In the genomic region with DNA sequence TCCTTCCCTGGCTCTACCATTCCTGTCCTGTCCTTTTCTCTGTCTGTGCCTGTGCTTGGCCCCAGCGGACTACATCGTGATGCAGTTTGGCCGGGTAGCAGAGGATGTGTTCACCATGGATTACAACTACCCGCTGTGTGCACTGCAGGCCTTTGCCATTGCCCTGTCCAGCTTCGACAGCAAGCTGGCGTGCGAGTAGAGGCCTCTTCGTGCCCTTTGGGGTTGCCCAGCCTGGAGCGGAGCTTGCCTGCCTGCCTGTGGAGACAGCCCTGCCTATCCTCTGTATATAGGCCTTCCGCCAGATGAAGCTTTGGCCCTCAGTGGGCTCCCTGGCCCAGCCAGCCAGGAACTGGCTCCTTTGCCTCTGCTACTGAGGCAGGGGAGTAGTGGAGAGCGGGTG, we compare ENCODE assay signal across 19 cellular contexts. TPM values are rescaled to one million over a fixed set of nuclear protein-coding genes. Genes with fewer than 3 reads are reported as not detected.
"Had no signal": no experiment of that assay in that cellular context is flagged by ENCODE, and none has a peak within 500 bp of the region (broad histone marks: within the 10 kb centered on the region; RNA-seq: fewer than 3 reads in every experiment).

No MANE protein-coding gene starts in this region.

- H3K9me3 ChIP-seq: tibial artery had no signal

- H3K27ac Mint-ChIP-seq: activated CD4-positive, alpha-beta T cell treated with anti-CD3 and anti-CD28 coated beads, Interleukin-2, amount 10 ng/mL, durations not matched to agents 24 days and 14 days; activated CD8-positive, alpha-beta T cell treated with anti-CD3 and anti-CD28 coated beads, Interleukin-2, amount 10 ng/mL, durations not matched to agents 7 days and 5 days; activated naive CD4-positive, alpha-beta T cell treated with anti-CD3 and anti-CD28 coated beads for 36 hours; activated naive CD8-positive, alpha-beta T cell treated with anti-CD3 and anti-CD28 coated beads, Interleukin-2, amount 10 ng/mL, durations not matched to agents 7 days and 5 days; activated T-cell treated with anti-CD3 and anti-CD28 coated beads, Interleukin-2, amount 50 U/mL, for 24 hours; activated T-helper 17 cell treated with anti-CD3 and anti-CD28 coated beads, Interleukin-2, amount 50 U/mL, for 72 hours; nephron progenitor cell; T-helper 1 cell treated with Interleukin-12 subunit alpha and Interleukin-12 subunit beta and Interleukin-4 antibody, amounts not matched to agents 30 μg/mL and 1 μg/mL, for 36 hours had no signal

- H3K27ac ChIP-seq: foreskin keratinocyte, tibial artery had no signal

- H3K9me3 Mint-ChIP-seq: activated CD4-positive, alpha-beta T cell treated with anti-CD3 and anti-CD28 coated beads, Interleukin-2, amount 10 ng/mL, durations not matched to agents 24 days and 14 days; activated naive CD4-positive, alpha-beta T cell treated with anti-CD3 and anti-CD28 coated beads for 36 hours; activated naive CD8-positive, alpha-beta T cell treated with anti-CD3 and anti-CD28 coated beads, Interleukin-2, amount 10 ng/mL, durations not matched to agents 7 days and 5 days; activated T-cell treated with anti-CD3 and anti-CD28 coated beads, Interleukin-2, amount 50 U/mL, for 24 hours; activated T-helper 17 cell treated with anti-CD3 and anti-CD28 coated beads, Interleukin-2, amount 50 U/mL, for 72 hours; nephron progenitor cell; T-helper 1 cell treated with Interleukin-12 subunit alpha and Interleukin-12 subunit beta and Interleukin-4 antibody, amounts not matched to agents 30 μg/mL and 1 μg/mL, for 36 hours had no signal

- DNase-seq: activated CD4-positive, alpha-beta T cell treated with anti-CD3 and anti-CD28 coated beads, Interleukin-2, amount 10 ng/mL, durations not matched to agents 24 days and 14 days; activated CD4-positive, CD25-positive, alpha-beta regulatory T cell; activated CD8-positive, alpha-beta memory T cell treated with anti-CD3 and anti-CD28 coated beads, Interleukin-2, amount 50 U/mL, for 4 hours; activated CD8-positive, alpha-beta T cell treated with anti-CD3 and anti-CD28 coated beads, Interleukin-2, amount 10 ng/mL, durations not matched to agents 7 days and 5 days; activated naive CD4-positive, alpha-beta T cell treated with anti-CD3 and anti-CD28 coated beads for 36 hours; activated naive CD8-positive, alpha-beta T cell treated with anti-CD3 and anti-CD28 coated beads, Interleukin-2, amount 10 ng/mL, durations not matched to agents 7 days and 5 days; activated T-cell treated with anti-CD3 and anti-CD28 coated beads, Interleukin-2, amount 50 U/mL, for 24 hours; amygdala; foreskin keratinocyte; kidney glomerular epithelial cell; left ventricle myocardium superior; nephron progenitor cell; occipital lobe; stimulated activated CD4-positive, alpha-beta T cell treated with anti-CD3 and anti-CD28 coated beads, Interleukin-4, amount 100 ng/mL, for 24 hours; stimulated activated naive CD4-positive, alpha-beta T cell treated with Interleukin-2 at 50 U/mL for 16 hours; tibial artery had no signal

- H3K36me3 Mint-ChIP-seq: activated naive CD8-positive, alpha-beta T cell treated with anti-CD3 and anti-CD28 coated beads, Interleukin-2, amount 10 ng/mL, durations not matched to agents 7 days and 5 days had no signal

- H3K4me3 ChIP-seq: tibial artery had no signal

- H3K27me3 ChIP-seq: foreskin keratinocyte, tibial artery had no signal

- ATAC-seq: activated CD8-positive, alpha-beta T cell treated with anti-CD3 and anti-CD28 coated beads, Interleukin-2, amount 10 ng/mL, durations not matched to agents 7 days and 5 days; activated T-helper 17 cell treated with anti-CD3 and anti-CD28 coated beads, Interleukin-2, amount 50 U/mL, for 72 hours; foreskin keratinocyte; left ventricle myocardium superior had no signal

- H3K4me3 Mint-ChIP-seq: activated CD4-positive, alpha-beta T cell treated with anti-CD3 and anti-CD28 coated beads, Interleukin-2, amount 10 ng/mL, durations not matched to agents 24 days and 14 days; activated CD8-positive, alpha-beta T cell treated with anti-CD3 and anti-CD28 coated beads, Interleukin-2, amount 10 ng/mL, durations not matched to agents 7 days and 5 days; activated naive CD4-positive, alpha-beta T cell treated with anti-CD3 and anti-CD28 coated beads for 36 hours; activated naive CD8-positive, alpha-beta T cell treated with anti-CD3 and anti-CD28 coated beads, Interleukin-2, amount 10 ng/mL, durations not matched to agents 7 days and 5 days; activated T-cell treated with anti-CD3 and anti-CD28 coated beads, Interleukin-2, amount 50 U/mL, for 24 hours; activated T-helper 17 cell treated with anti-CD3 and anti-CD28 coated beads, Interleukin-2, amount 50 U/mL, for 72 hours; nephron progenitor cell; T-helper 1 cell treated with Interleukin-12 subunit alpha and Interleukin-12 subunit beta and Interleukin-4 antibody, amounts not matched to agents 30 μg/mL and 1 μg/mL, for 36 hours had no signal

- H3K4me1 Mint-ChIP-seq: activated CD4-positive, alpha-beta T cell treated with anti-CD3 and anti-CD28 coated beads, Interleukin-2, amount 10 ng/mL, durations not matched to agents 24 days and 14 days; activated naive CD8-positive, alpha-beta T cell treated with anti-CD3 and anti-CD28 coated beads, Interleukin-2, amount 10 ng/mL, durations not matched to agents 7 days and 5 days; activated T-helper 17 cell treated with anti-CD3 and anti-CD28 coated beads, Interleukin-2, amount 50 U/mL, for 72 hours; nephron progenitor cell had no signal

- H3K27me3 Mint-ChIP-seq: activated CD4-positive, alpha-beta T cell treated with anti-CD3 and anti-CD28 coated beads, Interleukin-2, amount 10 ng/mL, durations not matched to agents 24 days and 14 days; activated naive CD8-positive, alpha-beta T cell treated with anti-CD3 and anti-CD28 coated beads, Interleukin-2, amount 10 ng/mL, durations not matched to agents 7 days and 5 days; activated T-cell treated with anti-CD3 and anti-CD28 coated beads, Interleukin-2, amount 50 U/mL, for 24 hours; activated T-helper 17 cell treated with anti-CD3 and anti-CD28 coated beads, Interleukin-2, amount 50 U/mL, for 72 hours had no signal

- FAIRE-seq: urothelium cell line had no signal

- H3K4me1 ChIP-seq: foreskin keratinocyte, tibial artery had no signal

RNA-seq across cellular contexts. Expression of gene TUB, which starts 20.4 kb away (rescaled TPM):
- total RNA-seq: activated CD8-positive, alpha-beta T cell treated with anti-CD3 and anti-CD28 coated beads, Interleukin-2, amount 10 ng/mL, durations not matched to agents 7 days and 5 days had no signal
